9 cellular contexts compared by ENCODE assay signal in genomic region chr12:63955831-63956685, GRCh38.
DNase-seq lines count a peak whose midpoint lies in the region; ATAC-seq and TF ChIP-seq lines count a peak whose summit lies in the region.
"Had no signal": no experiment of that assay in that cellular context is flagged by ENCODE, and none has a peak within 500 bp of the region (broad histone marks: within the 10 kb centered on the region; RNA-seq: fewer than 3 reads in every experiment).

No MANE protein-coding gene starts in this region.

- no peak overlapping the region for H3K9ac ChIP-seq in colonic mucosa (ENCODE audit: low read depth in 2 of 2, low read length in 2 of 2)

- peak overlapping the region; percentile 47 for H3K27ac ChIP-seq in colonic mucosa
- H3K27ac ChIP-seq in upper lobe of right lung: peak overlapping the region; percentile 61

- DNase-seq in colonic mucosa: no peak
- peak in 1 of 3 donors; percentile 40 for DNase-seq in mucosa of descending colon
- no peak for DNase-seq in upper lobe of right lung
- DNase-seq in GM13976 (ENCODE audit: low spot score): no peak
- DNase-seq: activated T-cell treated with anti-CD3 and anti-CD28 coated beads, Interleukin-2, amount 50 U/mL, for 1 hour had no signal

- H3K27me3 ChIP-seq in colonic mucosa (no peaks in the 10 kb centered on the region), upper lobe of right lung (no peaks in the 10 kb centered on the region)

- H3K4me1 ChIP-seq in colonic mucosa (no peaks in the 10 kb centered on the region), mucosa of descending colon (ENCODE audit: low read depth) (no peaks in the 10 kb centered on the region), upper lobe of right lung (peaks cover 20% of the 10 kb centered on the region)

- in situ Hi-C loops in GM13976 (cut with MboI; ENCODE audit: low sequenced_read_pairs, unreplicated experiment): no loop called here

- TF ChIP-seq CTCF in colonic mucosa (IDR thresholded peaks at IDR 0.05) (no peak), mucosa of descending colon (IDR thresholded peaks at IDR 0.05) (no peak), upper lobe of right lung (IDR thresholded peaks at IDR 0.05) (no peak), GM13976 (IDR thresholded peaks at IDR 0.05; ENCODE audit: borderline replicate concordance, control extremely low read depth, extremely low read depth, insufficient read depth, missing control alignments) (no peak)

- intact Hi-C loops in colonic mucosa (cut with DNase I) (no loop called here), mucosa of descending colon (cut with DNase I, micrococcal nuclease) (no loop called here), upper lobe of right lung (cut with DNase I) (no loop called here)

- no peaks in the 10 kb centered on the region for H3K36me3 ChIP-seq in colonic mucosa
- no peaks in the 10 kb centered on the region for H3K36me3 ChIP-seq in mucosa of descending colon (ENCODE audit: low read depth)
- H3K36me3 ChIP-seq in upper lobe of right lung: no peaks in the 10 kb centered on the region

- ATAC-seq in HG03520 (IDR thresholded peaks at IDR 0.05; ENCODE audit: unreplicated experiment): peak; percentile 55
- ATAC-seq in mucosa of descending colon: peak; percentile 42
- peak; percentile 93 for ATAC-seq in upper lobe of right lung
- ATAC-seq in GM21737 (IDR thresholded peaks at IDR 0.05; ENCODE audit: unreplicated experiment): no peak
- ATAC-seq in GM19455 (IDR thresholded peaks at IDR 0.05; ENCODE audit: unreplicated experiment): no peak
- ATAC-seq: GM23338 had no signal

- H3K9me3 ChIP-seq in colonic mucosa (no peaks in the 10 kb centered on the region), mucosa of descending colon (no peaks in the 10 kb centered on the region), upper lobe of right lung (no peaks in the 10 kb centered on the region)

- H3K4me3 ChIP-seq in colonic mucosa: no peak overlapping the region
- no peak overlapping the region for H3K4me3 ChIP-seq in mucosa of descending colon
- peak overlapping the region; percentile 9 for H3K4me3 ChIP-seq in upper lobe of right lung
- H3K4me3 ChIP-seq: GM23338 had no signal

Comparison
In these comparisons a context has a peak if more than half of its experiments do, and no peak if none do; other contexts are left out.
1. ATAC-seq: peak in HG03520 (single experiment), mucosa of descending colon (single experiment) and upper lobe of right lung (single experiment); none in GM21737 (single experiment) and GM19455 (single experiment).